1 cellular context compared by ENCODE assay signal in genomic region chr1:211601982-211602644, GRCh38.
TF ChIP-seq lines count a peak whose summit lies in the region.

No MANE protein-coding gene starts in this region.

TF ChIP-seq in SK-N-SH, 30 proteins besides CTCF, POLR2A, EP300 and RAD21 (continued from another document):
- TF ChIP-seq REST (IDR thresholded peaks at IDR 0.05; ENCODE audit: low read depth, low read length) (no peak), NFIC (IDR thresholded peaks at IDR 0.05; ENCODE audit: borderline replicate concordance) (peak; percentile 21; the same call in 1 of the 2 replicates), YY1 (IDR thresholded peaks at IDR 0.05; ENCODE audit: low read depth) (no peak), EZH2phosphoT487 (IDR thresholded peaks at IDR 0.05; ENCODE audit: borderline replicate concordance, low read depth) (no peak), TCF12 (IDR thresholded peaks at IDR 0.05) (no peak), GATA2 (CRISPR knock-in tag; IDR thresholded peaks at IDR 0.05) (no peak), GABPA (IDR thresholded peaks at IDR 0.05; ENCODE audit: low read depth) (no peak), SMC3 (IDR thresholded peaks at IDR 0.05; ENCODE audit: low read depth, low read length) (no peak), PBX3 (IDR thresholded peaks at IDR 0.05) (peak; percentile 30; the same call in 1 of the 2 replicates)
- TF ChIP-seq, protein P1, sequence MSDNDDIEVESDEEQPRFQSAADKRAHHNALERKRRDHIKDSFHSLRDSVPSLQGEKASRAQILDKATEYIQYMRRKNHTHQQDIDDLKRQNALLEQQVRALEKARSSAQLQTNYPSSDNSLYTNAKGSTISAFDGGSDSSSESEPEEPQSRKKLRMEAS (IDR thresholded peaks at IDR 0.05; ENCODE audit: low read depth): no peak
